In genomic region chr5:43602818-43603534, GRCh38 we compare ENCODE assay signal across 1 cellular context.
TF ChIP-seq lines count a peak whose summit lies in the region.

Gene NNT (plus strand): TSS chr5:43603180. CDS start chr5:43609196, 6,016 bp downstream.

TF ChIP-seq in HEK293, 187 proteins besides CTCF, POLR2A, EP300 and RAD21 (continued from another document):
- no peak for TF ChIP-seq INSM2 (tag by site-specific recombination; IDR thresholded peaks at IDR 0.05)
- TF ChIP-seq ZNF621 (tag by site-specific recombination; IDR thresholded peaks at IDR 0.05), result no peak
- no peak for TF ChIP-seq SETDB1 (IDR thresholded peaks at IDR 0.05; ENCODE audit: insufficient read length, low read length)
- TF ChIP-seq MYNN (tag by site-specific recombination; IDR thresholded peaks at IDR 0.05; ENCODE audit: borderline replicate concordance), result no peak
- peak; percentile 64 for TF ChIP-seq SP2 (tag by site-specific recombination; IDR thresholded peaks at IDR 0.05)
- TF ChIP-seq SP3 (tag by site-specific recombination; IDR thresholded peaks at IDR 0.05), result peak; percentile 61; the same call in 1 of the 2 replicates
- peak; percentile 46; the same call in 1 of the 2 replicates for TF ChIP-seq ZNF580 (tag by site-specific recombination; IDR thresholded peaks at IDR 0.05)
- peak; percentile 52; the same call in 1 of the 2 replicates for TF ChIP-seq PRDM4 (tag by site-specific recombination; IDR thresholded peaks at IDR 0.05)
- TF ChIP-seq ZNF449 (tag by site-specific recombination; IDR thresholded peaks at IDR 0.05), result no peak
- TF ChIP-seq KLF16 (tag by site-specific recombination; IDR thresholded peaks at IDR 0.05), result peak; percentile 30; the same call in 1 of the 2 replicates
- TF ChIP-seq PBX3 (CRISPR knock-in tag; IDR thresholded peaks at IDR 0.05), result peak; percentile 67; the same call in 1 of the 2 replicates
